Comparison of ENCODE assay signal across 15 cellular contexts in genomic region chr9:89464991-89465390, GRCh38. TPM values are rescaled to one million over a fixed set of nuclear protein-coding genes. Genes with fewer than 3 reads are reported as not detected.
A peak's percentile ranks its signal among the peaks of the same experiment; 100 is the strongest.
DNase-seq lines count a peak whose midpoint lies in the region; ATAC-seq and TF ChIP-seq lines count a peak whose summit lies in the region.
"Had no signal": no experiment of that assay in that cellular context is flagged by ENCODE, and none has a peak within 500 bp of the region (broad histone marks: within the 10 kb centered on the region; RNA-seq: fewer than 3 reads in every experiment).

No MANE protein-coding gene starts in this region.

- H3K9me3 Mint-ChIP-seq in T-helper 2 cell treated with Interferon-gamma antibody and Interleukin-4, amounts not matched to agents 5 μg/mL and 100 μg/mL, for 36 hours = no peaks in the 10 kb centered on the region
- no peaks in the 10 kb centered on the region for H3K9me3 Mint-ChIP-seq in stimulated activated naive B cell treated with anti-CD40 and anti-IgM and Interleukin-4, amounts not matched to agents 10 μg/mL and 1 μg/mL and 100 μg/mL, for 72 hours

- peak overlapping the region; percentile 57 for H3K4me2 ChIP-seq in OCI-LY7 (ENCODE audit: low read length)

- no peak overlapping the region for H3K9ac ChIP-seq in duodenal mucosa (ENCODE audit: low read depth in 1 of 2, low read length in 2 of 2)

- H3K4me1 Mint-ChIP-seq in T-helper 2 cell treated with Interferon-gamma antibody and Interleukin-4, amounts not matched to agents 5 μg/mL and 100 μg/mL, for 36 hours (ENCODE audit: low read depth) = peaks cover 91% of the 10 kb centered on the region
- peaks cover 75 to 88% of the 10 kb centered on the region in 2 donors for H3K4me1 Mint-ChIP-seq in stimulated activated naive B cell treated with anti-CD40 and anti-IgM and Interleukin-4, amounts not matched to agents 10 μg/mL and 1 μg/mL and 100 μg/mL, for 72 hours

- no peaks in the 10 kb centered on the region for H3K79me2 ChIP-seq in OCI-LY7 (ENCODE audit: insufficient read depth, low read depth, low read length)

- peak overlapping the region; percentile 80 for H3K4me3 Mint-ChIP-seq in T-helper 2 cell treated with Interferon-gamma antibody and Interleukin-4, amounts not matched to agents 5 μg/mL and 100 μg/mL, for 36 hours
- peak overlapping the region; percentile 77 to 82 for H3K4me3 Mint-ChIP-seq in stimulated activated naive B cell treated with anti-CD40 and anti-IgM and Interleukin-4, amounts not matched to agents 10 μg/mL and 1 μg/mL and 100 μg/mL, for 72 hours

- no peaks in the 10 kb centered on the region for H3K27me3 Mint-ChIP-seq in T-helper 2 cell treated with Interferon-gamma antibody and Interleukin-4, amounts not matched to agents 5 μg/mL and 100 μg/mL, for 36 hours (ENCODE audit: low read depth)
- no peaks in the 10 kb centered on the region for H3K27me3 Mint-ChIP-seq in stimulated activated naive B cell treated with anti-CD40 and anti-IgM and Interleukin-4, amounts not matched to agents 10 μg/mL and 1 μg/mL and 100 μg/mL, for 72 hours

- H3K9me3 ChIP-seq in OCI-LY7 (ENCODE audit: low read length) = no peaks in the 10 kb centered on the region
- H3K9me3 ChIP-seq in duodenal mucosa (ENCODE audit: control insufficient read depth in 1 of 2, low read length in 2 of 2) = no peaks in the 10 kb centered on the region
- no peaks in the 10 kb centered on the region for H3K9me3 ChIP-seq in WERI-Rb-1 (ENCODE audit: severe bottlenecking)
- H3K9me3 ChIP-seq: adrenal gland had no signal

- H3K36me3 Mint-ChIP-seq in T-helper 2 cell treated with Interferon-gamma antibody and Interleukin-4, amounts not matched to agents 5 μg/mL and 100 μg/mL, for 36 hours (ENCODE audit: low read depth) = peaks cover 81% of the 10 kb centered on the region
- peaks cover 38 to 64% of the 10 kb centered on the region in 2 donors for H3K36me3 Mint-ChIP-seq in stimulated activated naive B cell treated with anti-CD40 and anti-IgM and Interleukin-4, amounts not matched to agents 10 μg/mL and 1 μg/mL and 100 μg/mL, for 72 hours

- DNase-seq in T-helper 2 cell treated with Interferon-gamma antibody and Interleukin-4, amounts not matched to agents 5 μg/mL and 100 μg/mL, for 36 hours (ENCODE audit: low spot score) = no peak
- DNase-seq in T-helper 2 cell (no peak), OCI-LY7 (ENCODE audit: low spot score) (no peak), WERI-Rb-1 (no peak), midbrain (lab: John Stamatoyannopoulos, UW) (no peak)
- DNase-seq in stimulated activated naive B cell treated with anti-CD40 and anti-IgM and Interleukin-4, amounts not matched to agents 10 μg/mL and 1 μg/mL and 100 μg/mL, for 72 hours = no peak
- no peak for DNase-seq in NK-92 treated with Interleukin-12 subunit alpha and Interleukin-12 subunit beta, amount 100 ng/mL, for 24 hours (lab: John Stamatoyannopoulos, UW)
- DNase-seq: foreskin melanocyte; NCI-H446 treated with DMSO at 0.1 percent for 48 hours; SHP77; stimulated activated naive CD4-positive, alpha-beta T cell had no signal

- CTCF ChIA-PET in OCI-LY7 (lab: Charles Lee; ENCODE audit: unreplicated experiment) = interaction anchor here (0.6 kb wide), 1 partner anchor 41 kb away, joined by 7 read pairs; no protein-coding TSS in a partner anchor

- no peak for TF ChIP-seq CTCF in OCI-LY7 (conservative IDR thresholded peaks at IDR 0.05; ENCODE audit: low read length)
- no peak for TF ChIP-seq CTCF in WERI-Rb-1 (IDR thresholded peaks at IDR 0.05; ENCODE audit: low read depth, low read length)

- H3K4me3 ChIP-seq in OCI-LY7 (ENCODE audit: low read depth, low read length, poor library complexity, severe bottlenecking) (no peak overlapping the region), duodenal mucosa (ENCODE audit: low read depth in 1 of 2, low read length in 2 of 2) (no peak overlapping the region), WERI-Rb-1 (ENCODE audit: low read depth, low read length) (no peak overlapping the region)
- H3K4me3 ChIP-seq: adrenal gland, coronary artery had no signal

- peak overlapping the region; percentile 92 for H3K27ac Mint-ChIP-seq in T-helper 2 cell treated with Interferon-gamma antibody and Interleukin-4, amounts not matched to agents 5 μg/mL and 100 μg/mL, for 36 hours
- peak overlapping the region; percentile 91 for H3K27ac Mint-ChIP-seq in stimulated activated naive B cell treated with anti-CD40 and anti-IgM and Interleukin-4, amounts not matched to agents 10 μg/mL and 1 μg/mL and 100 μg/mL, for 72 hours

- BruUV-seq in OCI-LY7 (replicated peaks; lab: Mats Ljungman, UMichigan) = no TSS peak

- H3K4me1 ChIP-seq in OCI-LY7 (ENCODE audit: insufficient read depth, low read length, poor library complexity, severe bottlenecking) (peaks cover 54% of the 10 kb centered on the region), duodenal mucosa (ENCODE audit: control insufficient read depth in 1 of 2, insufficient read depth in 2 of 2, low read length in 2 of 2) (peaks cover 33 to 48% of the 10 kb centered on the region in 2 donors)

- no peaks in the 10 kb centered on the region for H4K20me1 ChIP-seq in OCI-LY7 (ENCODE audit: insufficient read depth, low read length)

- no peak overlapping the region for H2AFZ ChIP-seq in OCI-LY7 (ENCODE audit: low read length)

- intact Hi-C loops in OCI-LY7 (cut with micrococcal nuclease; ENCODE audit: unreplicated experiment) = no loop called here

- POLR2A ChIA-PET in OCI-LY7 (lab: Charles Lee) = interaction anchor here (0.9 kb wide), 1 partner anchor 36 kb away, joined by 5 read pairs; no protein-coding TSS in a partner anchor

- H3K9me2 ChIP-seq in OCI-LY7 (ENCODE audit: insufficient read depth, low read length) = no peaks in the 10 kb centered on the region

- H3K27me3 ChIP-seq in duodenal mucosa (ENCODE audit: control insufficient read depth in 1 of 2, insufficient read depth in 2 of 2, low read length in 2 of 2) = no peaks in the 10 kb centered on the region
- H3K27me3 ChIP-seq in WERI-Rb-1 (ENCODE audit: insufficient read depth, low read depth, severe bottlenecking) = no peaks in the 10 kb centered on the region
- H3K27me3 ChIP-seq: adrenal gland had no signal

- no peak overlapping the region for H3K27ac ChIP-seq in OCI-LY7 (ENCODE audit: low read depth, low read length, poor library complexity, severe bottlenecking)
- H3K27ac ChIP-seq in duodenal mucosa (ENCODE audit: low read depth, low read length) = peak overlapping the region; percentile 13
- no peak overlapping the region for H3K27ac ChIP-seq in WERI-Rb-1
- H3K27ac ChIP-seq: VCaP had no signal

- ATAC-seq in stimulated activated naive B cell treated with anti-CD40 and anti-IgM and Interleukin-4, amounts not matched to agents 10 μg/mL and 1 μg/mL and 100 μg/mL, for 72 hours (replicated peaks) = no peak

- H3K36me3 ChIP-seq in OCI-LY7 (ENCODE audit: insufficient read depth, low read length) (no peaks in the 10 kb centered on the region), duodenal mucosa (ENCODE audit: control insufficient read depth in 1 of 2, insufficient read depth in 2 of 2, low read length in 2 of 2) (no peaks in the 10 kb centered on the region), WERI-Rb-1 (no peaks in the 10 kb centered on the region)
- H3K36me3 ChIP-seq: adrenal gland had no signal

RNA-seq across cellular contexts. Expression of gene SEMA4D, which starts 32.9 kb away (rescaled TPM):
- 28.5 and 33.7 TPM in 2 replicates for total RNA-seq in OCI-LY7 (2014; rRNA removed; shearing (Covaris generic))
- 52.8 and 60.5 TPM in 2 replicates for total RNA-seq in OCI-LY7 (2022)
